20 cellular contexts compared by ENCODE assay signal in the genomic region with DNA sequence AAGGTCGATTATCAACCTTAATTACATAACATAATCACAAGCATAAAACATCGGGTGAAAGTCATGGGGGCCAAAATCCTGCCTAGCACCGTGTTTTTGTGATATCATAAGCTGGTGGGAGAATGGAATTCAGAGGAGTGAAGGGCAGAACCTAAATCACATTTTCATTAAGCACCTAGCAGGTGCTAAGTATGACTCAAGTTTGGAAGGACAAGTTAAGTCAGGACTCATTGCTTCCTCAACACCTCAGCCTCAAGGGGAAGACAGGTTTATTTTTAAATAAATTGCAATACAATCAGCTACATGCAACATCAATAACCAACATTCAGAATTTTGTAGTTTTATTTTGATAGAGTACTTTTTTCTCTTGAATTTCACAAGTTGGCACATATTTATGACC. TPM values are rescaled to one million over a fixed set of nuclear protein-coding genes. Genes with fewer than 3 reads are reported as not detected.
DNase-seq lines count a peak whose midpoint lies in the region; ATAC-seq, FAIRE-seq and TF ChIP-seq lines count a peak whose summit lies in the region.
"Had no signal": no experiment of that assay in that cellular context is flagged by ENCODE, and none has a peak within 500 bp of the region (broad histone marks: within the 10 kb centered on the region; RNA-seq: fewer than 3 reads in every experiment).

No MANE protein-coding gene starts in this region.

- no peak for ATAC-seq in foreskin keratinocyte
- no peak for ATAC-seq in GM21515 (IDR thresholded peaks at IDR 0.05; ENCODE audit: unreplicated experiment)
- ATAC-seq: A549 had no signal

- H3K79me2 ChIP-seq in ACC112 (ENCODE audit: control insufficient read depth, insufficient read depth, low read length, unreplicated experiment), result no peaks in the 10 kb centered on the region

- no peak for TF ChIP-seq CTCF in bronchial epithelial cell (IDR thresholded peaks at IDR 0.05; ENCODE audit: insufficient read depth, low read length, severe bottlenecking)
- no peak for TF ChIP-seq CTCF in foreskin keratinocyte (conservative IDR thresholded peaks at IDR 0.05)

- H3K4me1 ChIP-seq in ACC112 (ENCODE audit: control insufficient read depth, insufficient read depth, low read length, unreplicated experiment), result peaks cover 85% of the 10 kb centered on the region
- H3K4me1 ChIP-seq in foreskin keratinocyte, result peaks cover 35% of the 10 kb centered on the region
- H3K4me1 ChIP-seq: A549 had no signal

- no peak overlapping the region for H2AFZ ChIP-seq in ACC112 (ENCODE audit: low read length, unreplicated experiment)
- H2AFZ ChIP-seq: GM23248 had no signal

- H3K4me3 ChIP-seq in ACC112 (ENCODE audit: low read depth, low read length) (no peak overlapping the region), bronchial epithelial cell (ENCODE audit: low read depth, low read length) (no peak overlapping the region)
- H3K4me3 ChIP-seq: A549, GM23248 had no signal

- H3K27ac ChIP-seq in ACC112 (ENCODE audit: low read depth, low read length) (0 out of 2 replicates have a peak overlapping the region, but pooled peaks have one; percentile 100), foreskin keratinocyte (peak overlapping the region; percentile 14)
- H3K27ac ChIP-seq: A549, GM23248 had no signal

- DNase-seq in bronchial epithelial cell (ENCODE audit: low read depth) (peak; percentile 70), foreskin keratinocyte (peak in 1 of 2 donors; percentile 50), EL (no peak), NCI-H1105 treated with DMSO at 0.1 percent for 48 hours (lab: John Stamatoyannopoulos, UW) (no peak)
- DNase-seq: 8988T; C1 segment of cervical spinal cord; Calu3; CD4-positive, alpha-beta memory T cell; COR-L47; DMS53; DMS79 treated with DMSO at 0.1 percent for 48 hours; GM23248; H7; HCEC 1CT had no signal

- H3K27me3 ChIP-seq in ACC112 (ENCODE audit: insufficient read depth, low read length) (no peaks in the 10 kb centered on the region), bronchial epithelial cell (ENCODE audit: control insufficient read depth, insufficient read depth, low read length) (no peaks in the 10 kb centered on the region), foreskin keratinocyte (no peaks in the 10 kb centered on the region)

- FAIRE-seq in bronchial epithelial cell (lab: Jason Lieb, UNC), result no peak
- FAIRE-seq: A549, G401.6, GM12892, H1 had no signal

- H3K36me3 ChIP-seq in ACC112 (ENCODE audit: insufficient read depth, low read length) (no peaks in the 10 kb centered on the region), bronchial epithelial cell (ENCODE audit: control insufficient read depth, insufficient read depth, low read length) (no peaks in the 10 kb centered on the region)

RNA-seq across cellular contexts. Expression of a gene that starts 33.5 kb away (rescaled TPM):
- 1.7 and 2.6 TPM in 2 replicates for total RNA-seq in bronchial epithelial cell
- total RNA-seq in foreskin keratinocyte, result 0.99 and 1.2 TPM in 2 replicates
- polyA plus RNA-seq in foreskin keratinocyte, result 0.66 and 0.72 TPM in 2 replicates
